9 cellular contexts compared by ENCODE assay signal in genomic region chr22:24803064-24803542, GRCh38. TPM values are rescaled to one million over a fixed set of nuclear protein-coding genes. Genes with fewer than 3 reads are reported as not detected.
A peak's percentile ranks its signal among the peaks of the same experiment; 100 is the strongest.
DNase-seq lines count a peak whose midpoint lies in the region; TF ChIP-seq lines count a peak whose summit lies in the region.
"Had no signal": no experiment of that assay in that cellular context is flagged by ENCODE, and none has a peak within 500 bp of the region (broad histone marks: within the 10 kb centered on the region; RNA-seq: fewer than 3 reads in every experiment).

No MANE protein-coding gene starts in this region.

- H3K9me3 Mint-ChIP-seq in activated CD4-positive, alpha-beta memory T cell treated with anti-CD3 and anti-CD28 coated beads, Interleukin-2, amount 10 ng/mL, durations not matched to agents 7 days and 5 days: no peaks in the 10 kb centered on the region
- no peaks in the 10 kb centered on the region for H3K9me3 Mint-ChIP-seq in nephron progenitor cell

- POLR2A ChIA-PET in activated CD4-positive, alpha-beta memory T cell treated with anti-CD3 and anti-CD28 coated beads, Interleukin-2, amount 10 ng/mL, durations not matched to agents 7 days and 5 days (lab: Charles Lee): interaction anchor here (0.8 kb wide), 1 partner anchor 27 kb away, joined by 3 read pairs; no protein-coding TSS in a partner anchor

- H3K27ac Mint-ChIP-seq in activated CD4-positive, alpha-beta memory T cell treated with anti-CD3 and anti-CD28 coated beads, Interleukin-2, amount 10 ng/mL, durations not matched to agents 7 days and 5 days: no peak overlapping the region
- H3K27ac Mint-ChIP-seq in nephron progenitor cell: no peak overlapping the region

- intact Hi-C loops in testis (cut with DNase I; ENCODE audit: low total_unique reads): no loop called here

- H3K27me3 ChIP-seq in testis: no peaks in the 10 kb centered on the region
- H3K27me3 ChIP-seq: BLaER1 had no signal

- 73 to 75% methylated on average over 3 of the region's 3 CpGs for WGBS in testis, 2 donors

- H3K27ac ChIP-seq in testis: no peak overlapping the region
- H3K27ac ChIP-seq: BLaER1 had no signal

- H3K36me3 ChIP-seq in testis (ENCODE audit: low read depth, missing control alignments): no peaks in the 10 kb centered on the region
- H3K36me3 ChIP-seq: BLaER1 had no signal

- H3K4me1 ChIP-seq in testis: peaks cover 5% of the 10 kb centered on the region
- H3K4me1 ChIP-seq: BLaER1 had no signal

- peak; percentile 77 for TF ChIP-seq CTCF in LNCaP clone FGC (IDR thresholded peaks at IDR 0.05; ENCODE audit: control insufficient read depth, extremely low read depth, insufficient read depth)
- peak; percentile 90 for TF ChIP-seq CTCF in nephron progenitor cell (IDR thresholded peaks at IDR 0.05)
- TF ChIP-seq CTCF in testis (IDR thresholded peaks at IDR 0.05): peak; percentile 62 to 97 (median 80)

- TF ChIP-seq POLR2A in testis (IDR thresholded peaks at IDR 0.05): no peak

- H3K4me3 ChIP-seq in LNCaP clone FGC (ENCODE audit: low read depth, low read length) (no peak overlapping the region), testis (no peak overlapping the region)
- H3K4me3 ChIP-seq: BLaER1 had no signal

- H3K36me3 Mint-ChIP-seq in activated CD4-positive, alpha-beta memory T cell treated with anti-CD3 and anti-CD28 coated beads, Interleukin-2, amount 10 ng/mL, durations not matched to agents 7 days and 5 days (ENCODE audit: low read depth): no peaks in the 10 kb centered on the region
- H3K36me3 Mint-ChIP-seq in nephron progenitor cell (ENCODE audit: low read depth): no peaks in the 10 kb centered on the region

- CTCF ChIA-PET in activated CD4-positive, alpha-beta memory T cell treated with anti-CD3 and anti-CD28 coated beads, Interleukin-2, amount 10 ng/mL, durations not matched to agents 7 days and 5 days (lab: Charles Lee): interaction anchor here (0.8 to 2.3 kb wide), 14 partner anchors 9 to 248 kb away, joined by 3 to 11 read pairs (median 5); partner anchors contain the start of gene GUCD1

- H3K9me3 ChIP-seq in testis: no peaks in the 10 kb centered on the region
- H3K9me3 ChIP-seq: BLaER1 had no signal

- H3K27me3 Mint-ChIP-seq in activated CD4-positive, alpha-beta memory T cell treated with anti-CD3 and anti-CD28 coated beads, Interleukin-2, amount 10 ng/mL, durations not matched to agents 7 days and 5 days: peaks cover 7% of the 10 kb centered on the region
- peaks cover 25% of the 10 kb centered on the region for H3K27me3 Mint-ChIP-seq in nephron progenitor cell (ENCODE audit: low read depth, poor library complexity)

- peaks cover 37% of the 10 kb centered on the region for H3K4me1 Mint-ChIP-seq in activated CD4-positive, alpha-beta memory T cell treated with anti-CD3 and anti-CD28 coated beads, Interleukin-2, amount 10 ng/mL, durations not matched to agents 7 days and 5 days
- H3K4me1 Mint-ChIP-seq in nephron progenitor cell: peaks cover 5% of the 10 kb centered on the region

- DNase-seq in DMS53 (lab: John Stamatoyannopoulos, UW) (peak; percentile 57), DMS53 treated with DMSO at 0.1 percent for 48 hours (lab: John Stamatoyannopoulos, UW; ENCODE audit: unreplicated experiment) (no peak), LNCaP clone FGC (ENCODE audit: low read depth) (no peak), epidermal melanocyte (ENCODE audit: insufficient read length, low spot score) (peak; percentile 59), nephron progenitor cell (peak; percentile 83), testis (peak; percentile 76), T1000 (lab: John Stamatoyannopoulos, UW) (no peak)
- peak; percentile 58 for DNase-seq in activated CD4-positive, alpha-beta memory T cell treated with anti-CD3 and anti-CD28 coated beads, Interleukin-2, amount 10 ng/mL, durations not matched to agents 7 days and 5 days

- H3K4me3 Mint-ChIP-seq in activated CD4-positive, alpha-beta memory T cell treated with anti-CD3 and anti-CD28 coated beads, Interleukin-2, amount 10 ng/mL, durations not matched to agents 7 days and 5 days: no peak overlapping the region
- no peak overlapping the region for H3K4me3 Mint-ChIP-seq in nephron progenitor cell

RNA-seq across cellular contexts. Expression of gene SGSM1, which starts 2.9 kb away (rescaled TPM):
- total RNA-seq in activated CD4-positive, alpha-beta memory T cell treated with anti-CD3 and anti-CD28 coated beads, Interleukin-2, amount 10 ng/mL, durations not matched to agents 7 days and 5 days: under 1 TPM; 0.35 to 0.93 TPM
- total RNA-seq in testis: 1 to 10 TPM; 7.9 to 8.4 TPM
- polyA plus RNA-seq in testis (ENCODE audit: insufficient read depth, low read depth, low replicate concordance): 5.1 TPM

RNA-seq across cellular contexts. Expression of gene PIWIL3, which starts 28.6 kb away (rescaled TPM):
- total RNA-seq in activated CD4-positive, alpha-beta memory T cell treated with anti-CD3 and anti-CD28 coated beads, Interleukin-2, amount 10 ng/mL, durations not matched to agents 7 days and 5 days: not detected
- total RNA-seq in testis: 1 to 10 TPM; 1.9 to 2.3 TPM
- polyA plus RNA-seq in testis (ENCODE audit: insufficient read depth, low read depth, low replicate concordance): 1.5 TPM

Comparison
In these comparisons a context has a peak if more than half of its experiments do, and no peak if none do; other contexts are left out.
1. DNase-seq: peak in DMS53 (single experiment), activated CD4-positive, alpha-beta memory T cell treated with anti-CD3 and anti-CD28 coated beads, Interleukin-2, amount 10 ng/mL, durations not matched to agents 7 days and 5 days (single experiment), epidermal melanocyte (single experiment), nephron progenitor cell (single experiment) and testis (single experiment); none in DMS53 treated with DMSO at 0.1 percent for 48 hours (single experiment), LNCaP clone FGC (single experiment) and T1000 (single experiment).
2. RNA of gene SGSM1, which starts 2.9 kb away (total RNA-seq): 7.9 to 8.4 TPM in testis; 0.35 to 0.93 TPM in activated CD4-positive, alpha-beta memory T cell treated with anti-CD3 and anti-CD28 coated beads, Interleukin-2, amount 10 ng/mL, durations not matched to agents 7 days and 5 days; every median in the first group is over 4 times any median in the second.
3. Peak in every context shown above with its lines, with median percentiles within 50 percentile points of each other: CTCF ChIP-seq.